9 cellular contexts compared by ENCODE assay signal in the genomic region with DNA sequence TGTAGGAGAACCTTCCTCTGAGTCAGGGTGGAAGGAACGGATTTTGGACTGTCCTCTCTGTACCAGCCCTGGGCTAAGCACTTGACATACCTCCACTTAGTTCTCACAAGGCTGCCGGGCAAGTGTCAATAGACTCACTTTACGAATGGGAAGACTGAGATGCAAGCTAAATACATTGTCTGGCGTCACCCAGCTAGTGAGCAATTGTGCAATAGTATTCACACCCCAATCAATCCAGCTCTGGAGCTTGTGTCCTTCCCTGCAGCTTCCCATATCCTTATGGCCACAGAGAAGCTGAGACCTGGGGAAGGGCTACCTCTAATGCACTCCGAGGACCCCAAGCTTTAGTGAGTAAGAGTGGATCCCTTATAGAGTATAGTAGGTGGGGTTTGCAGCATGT. TPM values are rescaled to one million over a fixed set of nuclear protein-coding genes. Genes with fewer than 3 reads are reported as not detected.
"Had no signal": no experiment of that assay in that cellular context is flagged by ENCODE, and none has a peak within 500 bp of the region (broad histone marks: within the 10 kb centered on the region; RNA-seq: fewer than 3 reads in every experiment).

No MANE protein-coding gene starts in this region.

- H3K9ac ChIP-seq: KMS-11 had no signal

- H3K27ac ChIP-seq: HL-60, KMS-11 had no signal

- DNase-seq: Karpas-422, KBM-7, KG1 had no signal

- H3K4me2 ChIP-seq: KMS-11 had no signal

- FAIRE-seq: HTR-8/SVneo had no signal

RNA-seq across cellular contexts. Expression of gene SLC6A2, which starts 39.8 kb away (rescaled TPM):
- total RNA-seq: HT-29, HT1080 had no signal
- polyA plus RNA-seq: IgD-negative memory B cell had no signal
